16 cellular contexts compared by ENCODE assay signal in genomic region chr2:127078028-127078427, GRCh38. TPM values are rescaled to one million over a fixed set of nuclear protein-coding genes. Genes with fewer than 3 reads are reported as not detected.
DNase-seq lines count a peak whose midpoint lies in the region; ATAC-seq, FAIRE-seq and TF ChIP-seq lines count a peak whose summit lies in the region.
"Had no signal": no experiment of that assay in that cellular context is flagged by ENCODE, and none has a peak within 500 bp of the region (broad histone marks: within the 10 kb centered on the region; RNA-seq: fewer than 3 reads in every experiment).

No MANE protein-coding gene starts in this region.

- H4K20me1 ChIP-seq in BLaER1 = peaks cover 83% of the 10 kb centered on the region
- H4K20me1 ChIP-seq in astrocyte (ENCODE audit: insufficient read depth, low read length) = peaks cover 50% of the 10 kb centered on the region
- peaks cover 81% of the 10 kb centered on the region for H4K20me1 ChIP-seq in smooth muscle cell (ENCODE audit: low read depth)

- H2AFZ ChIP-seq in astrocyte (ENCODE audit: low read depth, low read length) (no peak overlapping the region), smooth muscle cell (ENCODE audit: low read depth) (no peak overlapping the region)

- no peak for ATAC-seq in HG03108 (IDR thresholded peaks at IDR 0.05; ENCODE audit: unreplicated experiment)
- ATAC-seq: activated CD4-positive, CD25-positive, alpha-beta regulatory T cell treated with anti-CD3 and anti-CD28 coated beads, Interleukin-2, amount 50 U/mL, for 24 hours had no signal

- peaks cover 1% of the 10 kb centered on the region for H3K27me3 Mint-ChIP-seq in IgD-negative memory B cell
- peaks cover 1% of the 10 kb centered on the region for H3K27me3 Mint-ChIP-seq in astrocyte (ENCODE audit: low read depth, unreplicated experiment)
- no peaks in the 10 kb centered on the region for H3K27me3 Mint-ChIP-seq in nephron (ENCODE audit: low read depth)

- H3K4me1 Mint-ChIP-seq in IgD-negative memory B cell (peaks cover 17 to 43% (median 43%) of the 10 kb centered on the region in 3 donors), astrocyte (ENCODE audit: low read depth, unreplicated experiment) (peaks cover 37% of the 10 kb centered on the region), nephron (peaks cover 78% of the 10 kb centered on the region)

- WGBS in smooth muscle cell (ENCODE audit: low lambda C conversion rate) = 95% methylated on average over 4 of the region's 5 CpGs

- H3K27me3 ChIP-seq in BLaER1 (no peaks in the 10 kb centered on the region), astrocyte (ENCODE audit: insufficient read depth, low read length) (no peaks in the 10 kb centered on the region), smooth muscle cell (ENCODE audit: low read depth) (no peaks in the 10 kb centered on the region)
- H3K27me3 ChIP-seq: ovary had no signal

- TF ChIP-seq CTCF in astrocyte (IDR thresholded peaks at IDR 0.05; ENCODE audit: insufficient read depth, low read depth, low read length) (no peak), nephron (IDR thresholded peaks at IDR 0.05; ENCODE audit: unreplicated experiment in 3 of 3) (no peak), smooth muscle cell (IDR thresholded peaks at IDR 0.05; ENCODE audit: borderline replicate concordance, insufficient read depth, poor library complexity, severe bottlenecking) (no peak)

- H3K27ac Mint-ChIP-seq in IgD-negative memory B cell = peak overlapping the region; percentile 73 to 99 (median 98)
- peak overlapping the region; percentile 24 for H3K27ac Mint-ChIP-seq in astrocyte (ENCODE audit: unreplicated experiment)
- H3K27ac Mint-ChIP-seq in nephron = peak overlapping the region; percentile 72 to 95 (median 77)

- no peak for FAIRE-seq in astrocyte (lab: Jason Lieb, UNC)
- FAIRE-seq: frontal cortex had no signal

- peak overlapping the region; percentile 42 for H3K9ac ChIP-seq in BLaER1
- no peak overlapping the region for H3K9ac ChIP-seq in astrocyte (ENCODE audit: low read length)
- H3K9ac ChIP-seq in smooth muscle cell (ENCODE audit: low read depth) = no peak overlapping the region

- H3K79me2 ChIP-seq in astrocyte (ENCODE audit: insufficient read depth, low read length) (peaks cover 60% of the 10 kb centered on the region), smooth muscle cell (ENCODE audit: low read depth) (peaks cover 44% of the 10 kb centered on the region)

- no peaks in the 10 kb centered on the region for H3K9me3 ChIP-seq in BLaER1
- no peaks in the 10 kb centered on the region for H3K9me3 ChIP-seq in astrocyte (ENCODE audit: insufficient read depth, low read depth, low read length)
- no peaks in the 10 kb centered on the region for H3K9me3 ChIP-seq in smooth muscle cell (replicated peaks; ENCODE audit: low read depth)
- H3K9me3 ChIP-seq: ovary had no signal

- H3K4me1 ChIP-seq in BLaER1 (peaks cover 96% of the 10 kb centered on the region), astrocyte (ENCODE audit: insufficient read depth, low read length) (peaks cover 31% of the 10 kb centered on the region), smooth muscle cell (ENCODE audit: low read depth) (peaks cover 15% of the 10 kb centered on the region)

- no peak overlapping the region for H3K4me3 Mint-ChIP-seq in IgD-negative memory B cell
- H3K4me3 Mint-ChIP-seq in astrocyte (ENCODE audit: unreplicated experiment) = no peak overlapping the region
- H3K4me3 Mint-ChIP-seq in nephron = peak overlapping the region in 1 of 3 experiments; percentile 39

- no peak overlapping the region for H3K4me3 ChIP-seq in BLaER1
- no peak overlapping the region for H3K4me3 ChIP-seq in astrocyte (ENCODE audit: insufficient read depth, low read depth, low read length)
- H3K4me3 ChIP-seq in smooth muscle cell = no peak overlapping the region
- H3K4me3 ChIP-seq: ovary had no signal

- H3K9me3 Mint-ChIP-seq in IgD-negative memory B cell (no peaks in the 10 kb centered on the region), astrocyte (ENCODE audit: unreplicated experiment) (no peaks in the 10 kb centered on the region), nephron (no peaks in the 10 kb centered on the region)

- H3K36me3 Mint-ChIP-seq in IgD-negative memory B cell (no peaks in the 10 kb centered on the region), astrocyte (ENCODE audit: low read depth, unreplicated experiment) (no peaks in the 10 kb centered on the region), nephron (ENCODE audit: low read depth) (peaks cover 3% of the 10 kb centered on the region)

- DNase-seq in astrocyte (ENCODE audit: low read depth) (no peak), smooth muscle cell (lab: John Stamatoyannopoulos, UW; ENCODE audit: unreplicated experiment) (no peak), GOT3 (lab: John Stamatoyannopoulos, UW) (no peak), NCI-H1930 (lab: John Stamatoyannopoulos, UW) (no peak)
- DNase-seq: activated effector memory CD4-positive, alpha-beta T cell treated with anti-CD3 and anti-CD28 coated beads, Interleukin-2, amount 50 U/mL, for 16 hours; DND-41; NCI-H1694 treated with DMSO at 0.1 percent for 48 hours; NCI-H524 treated with DMSO at 0.1 percent for 48 hours; ovary; PC-3 had no signal

- H3F3A ChIP-seq in smooth muscle cell (ENCODE audit: low read depth) = no peaks in the 10 kb centered on the region

- peak overlapping the region; percentile 100 for H3K4me2 ChIP-seq in BLaER1
- H3K4me2 ChIP-seq in astrocyte (ENCODE audit: low read length) = peak overlapping the region; percentile 22
- H3K4me2 ChIP-seq in smooth muscle cell = no peak overlapping the region

- peaks cover 34% of the 10 kb centered on the region for H3K36me3 ChIP-seq in BLaER1
- H3K36me3 ChIP-seq in astrocyte (ENCODE audit: insufficient read depth, low read length) = no peaks in the 10 kb centered on the region
- no peaks in the 10 kb centered on the region for H3K36me3 ChIP-seq in smooth muscle cell (ENCODE audit: low read depth)
- H3K36me3 ChIP-seq: ovary had no signal

- peak overlapping the region; percentile 95 for H3K27ac ChIP-seq in BLaER1
- H3K27ac ChIP-seq in astrocyte (ENCODE audit: low read depth, low read length) = no peak overlapping the region
- H3K27ac ChIP-seq in smooth muscle cell (ENCODE audit: low read depth) = no peak overlapping the region
- H3K27ac ChIP-seq: ovary had no signal

RNA-seq across cellular contexts. Expression of gene BIN1, which starts 28.9 kb away (rescaled TPM):
- 175 TPM for polyA plus RNA-seq in IgD-negative memory B cell
- total RNA-seq in astrocyte = 50.2 and 51.0 TPM in 2 replicates
- 20.0 and 25.4 TPM in 2 replicates for total RNA-seq in smooth muscle cell
- polyA plus RNA-seq in smooth muscle cell = 31.9 and 32.4 TPM in 2 replicates

Comparison
In these comparisons a context has a peak if more than half of its experiments do, and no peak if none do; other contexts are left out.
1. H3K27ac Mint-ChIP-seq: peak in every context shown above with its lines; median percentile 98 in IgD-negative memory B cell; 77 in nephron; 24 in astrocyte.